1 cellular context compared by ENCODE assay signal in genomic region chr6:138526822-138527235, GRCh38.
TF ChIP-seq lines count a peak whose summit lies in the region.

No MANE protein-coding gene starts in this region.

TF ChIP-seq in HepG2, 621 proteins besides CTCF, POLR2A, EP300 and RAD21 (continued from another document):
- TF ChIP-seq ARID4A (CRISPR knock-in tag; IDR thresholded peaks at IDR 0.05; ENCODE audit: borderline replicate concordance) = peak; percentile 53; the same call in 1 of the 2 replicates
- peak; percentile 87 for TF ChIP-seq SALL1 (CRISPR knock-in tag; IDR thresholded peaks at IDR 0.05)
- TF ChIP-seq ZMYM4 (CRISPR knock-in tag; IDR thresholded peaks at IDR 0.05) = peak; percentile 75
- TF ChIP-seq IRF2 (CRISPR knock-in tag; IDR thresholded peaks at IDR 0.05) = peak; percentile 65
- peak; percentile 78 for TF ChIP-seq POGZ (CRISPR knock-in tag; IDR thresholded peaks at IDR 0.05)
- TF ChIP-seq ZBTB21 (CRISPR knock-in tag; IDR thresholded peaks at IDR 0.05) = no peak
- TF ChIP-seq PHF21A (CRISPR knock-in tag; IDR thresholded peaks at IDR 0.05) = peak; percentile 72; the same call in 1 of the 2 replicates
- TF ChIP-seq TFAP4 (IDR thresholded peaks at IDR 0.05; ENCODE audit: borderline replicate concordance, low read depth) = peak; percentile 97
- TF ChIP-seq RARA (CRISPR knock-in tag; IDR thresholded peaks at IDR 0.05) = peak; percentile 71
- peak; percentile 86 for TF ChIP-seq HDAC1 (CRISPR knock-in tag; IDR thresholded peaks at IDR 0.05)
- no peak for TF ChIP-seq LCORL (IDR thresholded peaks at IDR 0.05)
- TF ChIP-seq LCORL (CRISPR knock-in tag; IDR thresholded peaks at IDR 0.05) = peak; percentile 55; the same call in 1 of the 2 replicates
- TF ChIP-seq ZHX1 (CRISPR knock-in tag; IDR thresholded peaks at IDR 0.05; ENCODE audit: low read depth) = no peak
- 0 out of 2 replicates have a peak, but pooled peaks have one; percentile 35 for TF ChIP-seq ZSCAN29 (CRISPR knock-in tag; conservative IDR thresholded peaks at IDR 0.05)
- peak; percentile 50; the same call in 1 of the 2 replicates for TF ChIP-seq FOSL2 (CRISPR knock-in tag; IDR thresholded peaks at IDR 0.05)
- no peak for TF ChIP-seq ZNF333 (CRISPR knock-in tag; IDR thresholded peaks at IDR 0.05; ENCODE audit: borderline replicate concordance)
- 0 out of 2 replicates have a peak, but pooled peaks have one; percentile 19 for TF ChIP-seq CBFB (CRISPR knock-in tag; IDR thresholded peaks at IDR 0.05)
- TF ChIP-seq RCOR2 (CRISPR knock-in tag; IDR thresholded peaks at IDR 0.05) = peak; percentile 70
- peak; percentile 66; the same call in 1 of the 2 replicates for TF ChIP-seq MEIS2 (CRISPR knock-in tag; IDR thresholded peaks at IDR 0.05)
- no peak for TF ChIP-seq ZFP36 (IDR thresholded peaks at IDR 0.05; ENCODE audit: borderline replicate concordance, low read depth, low read length, partially characterized antibody)
- peak; percentile 95; the same call in 1 of the 2 replicates for TF ChIP-seq ZNF292 (CRISPR knock-in tag; IDR thresholded peaks at IDR 0.05; ENCODE audit: borderline replicate concordance, low read depth)
- TF ChIP-seq RXRB (CRISPR knock-in tag; IDR thresholded peaks at IDR 0.05; ENCODE audit: borderline replicate concordance) = peak; percentile 79
- TF ChIP-seq MYPOP (CRISPR knock-in tag; IDR thresholded peaks at IDR 0.05) = no peak
- no peak for TF ChIP-seq NBN (conservative IDR thresholded peaks at IDR 0.05)
- TF ChIP-seq KLF11 (CRISPR knock-in tag; IDR thresholded peaks at IDR 0.05) = peak; percentile 21; the same call in 1 of the 2 replicates
- TF ChIP-seq ETV5 (CRISPR knock-in tag; IDR thresholded peaks at IDR 0.05; ENCODE audit: borderline replicate concordance) = no peak
- peak; percentile 70 for TF ChIP-seq NR2F6 (IDR thresholded peaks at IDR 0.05)
- TF ChIP-seq NR2F6 (CRISPR knock-in tag; IDR thresholded peaks at IDR 0.05) = peak; percentile 82
- no peak for TF ChIP-seq CSRNP2 (CRISPR knock-in tag; conservative IDR thresholded peaks at IDR 0.05; ENCODE audit: low read depth)
